ENCODE assay signal across 14 cellular contexts in the genomic region with DNA sequence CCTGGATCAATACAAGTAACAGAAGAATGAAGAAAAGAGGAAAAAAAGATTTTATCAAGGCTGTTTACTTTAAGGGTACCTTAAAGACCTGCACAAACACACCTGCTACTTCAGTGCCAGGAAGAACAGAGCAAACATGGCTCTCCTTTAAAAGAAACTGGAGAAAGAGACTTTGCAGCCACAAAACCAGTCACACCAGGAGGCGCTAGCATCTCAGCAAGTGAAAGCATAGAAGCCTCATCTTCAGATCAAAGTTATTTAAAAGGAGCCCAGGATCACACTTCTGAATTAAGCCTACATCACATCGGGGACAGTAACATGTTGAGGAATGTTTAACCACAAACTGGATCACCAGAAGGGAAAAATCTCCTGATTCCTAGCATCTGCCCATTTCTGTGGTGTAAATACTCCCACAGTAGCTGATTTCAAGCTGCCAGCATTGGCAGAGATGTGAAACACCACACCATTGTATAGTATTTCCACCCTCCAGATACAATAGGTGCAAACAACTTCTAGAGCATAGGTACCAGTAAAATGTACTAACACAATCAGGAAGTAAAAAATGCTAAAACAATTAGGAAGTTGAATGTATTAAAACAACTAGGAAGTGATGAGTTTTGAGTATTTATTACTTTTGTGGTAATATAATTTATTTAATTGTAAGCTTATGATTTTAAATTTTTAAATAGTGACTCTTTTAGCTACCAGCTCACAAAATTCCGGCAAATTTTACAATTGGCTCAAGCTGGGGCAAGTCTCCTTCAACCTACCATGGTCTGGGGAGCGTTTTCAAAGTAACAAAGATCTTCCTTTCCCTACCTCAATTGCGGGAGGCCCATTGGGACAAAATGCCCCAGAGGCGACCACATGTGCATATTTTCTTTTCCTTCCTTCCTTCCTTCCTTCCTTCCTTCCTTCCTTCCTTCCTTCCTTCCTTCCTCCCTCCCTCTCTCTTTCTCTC.
A peak's percentile ranks its signal among the peaks of the same experiment; 100 is the strongest.
DNase-seq lines count a peak whose midpoint lies in the region; ATAC-seq and TF ChIP-seq lines count a peak whose summit lies in the region.
"Had no signal": no experiment of that assay in that cellular context is flagged by ENCODE, and none has a peak within 500 bp of the region (broad histone marks: within the 10 kb centered on the region; RNA-seq: fewer than 3 reads in every experiment).

No MANE protein-coding gene starts in this region.

- H3K36me3 Mint-ChIP-seq in activated T-cell treated with anti-CD3 and anti-CD28 coated beads, Interleukin-2, amount 50 U/mL, for 4 hours (ENCODE audit: insufficient read depth), result no peaks in the 10 kb centered on the region
- no peaks in the 10 kb centered on the region for H3K36me3 Mint-ChIP-seq in activated T-cell treated with anti-CD3 and anti-CD28 coated beads, Interleukin-2, amount 50 U/mL, for 24 hours (ENCODE audit: low read depth)
- H3K36me3 Mint-ChIP-seq in progenitor cell of endocrine pancreas (ENCODE audit: insufficient read depth), result no peaks in the 10 kb centered on the region

- no peak overlapping the region for H3K27ac Mint-ChIP-seq in activated T-cell treated with anti-CD3 and anti-CD28 coated beads, Interleukin-2, amount 50 U/mL, for 24 hours
- peak overlapping the region; percentile 90 for H3K27ac Mint-ChIP-seq in progenitor cell of endocrine pancreas

- no peak for ATAC-seq in activated T-cell treated with anti-CD3 and anti-CD28 coated beads, Interleukin-2, amount 50 U/mL, for 4 hours

- peaks cover 2% of the 10 kb centered on the region for H3K27me3 Mint-ChIP-seq in activated T-cell treated with anti-CD3 and anti-CD28 coated beads, Interleukin-2, amount 50 U/mL, for 4 hours (ENCODE audit: low read depth)
- peaks cover 6% of the 10 kb centered on the region for H3K27me3 Mint-ChIP-seq in activated T-cell treated with anti-CD3 and anti-CD28 coated beads, Interleukin-2, amount 50 U/mL, for 24 hours
- peaks cover 5% of the 10 kb centered on the region for H3K27me3 Mint-ChIP-seq in progenitor cell of endocrine pancreas

- peak; percentile 13 for TF ChIP-seq CTCF in progenitor cell of endocrine pancreas (IDR thresholded peaks at IDR 0.05; ENCODE audit: unreplicated experiment)

- H3K9me3 Mint-ChIP-seq in activated T-cell treated with anti-CD3 and anti-CD28 coated beads, Interleukin-2, amount 50 U/mL, for 4 hours, result no peaks in the 10 kb centered on the region
- H3K9me3 Mint-ChIP-seq in activated T-cell treated with anti-CD3 and anti-CD28 coated beads, Interleukin-2, amount 50 U/mL, for 24 hours, result no peaks in the 10 kb centered on the region
- peaks cover 6% of the 10 kb centered on the region for H3K9me3 Mint-ChIP-seq in progenitor cell of endocrine pancreas (ENCODE audit: low read depth)

- peak; percentile 17 for DNase-seq in activated T-cell treated with anti-CD3 and anti-CD28 coated beads, Interleukin-2, amount 50 U/mL, for 4 hours
- DNase-seq in activated T-cell treated with anti-CD3 and anti-CD28 coated beads, Interleukin-2, amount 50 U/mL, for 24 hours, result no peak
- DNase-seq in Kasumi-1 (lab: John Stamatoyannopoulos, UW), result peak; percentile 33 to 52
- DNase-seq in activated CD4-positive, alpha-beta T cell treated with anti-CD3 and anti-CD28 coated beads, Interleukin-2, amount 50 U/mL, for 1 hour, result peak; percentile 20
- no peak for DNase-seq in progenitor cell of endocrine pancreas (ENCODE audit: low spot score, unreplicated experiment)
- no peak for DNase-seq in LoVo (ENCODE audit: low spot score)
- DNase-seq in iPS-NIHi11 (ENCODE audit: low spot score), result no peak
- DNase-seq in NCI-H526 treated with DMSO at 0.1 percent for 48 hours (lab: John Stamatoyannopoulos, UW), result no peak
- DNase-seq: activated gamma-delta T cell treated with Interleukin-2 at 50 U/mL for 16 hours; DMS79 treated with DMSO at 0.1 percent for 48 hours; IMR-90; NCI-H446 treated with DMSO at 0.1 percent for 48 hours; SHP77; stimulated activated CD4-positive, alpha-beta T cell treated with anti-CD3 and anti-CD28 coated beads, Interleukin-2, amount 100 ng/mL, for 24 hours had no signal

- H3K4me3 Mint-ChIP-seq in activated T-cell treated with anti-CD3 and anti-CD28 coated beads, Interleukin-2, amount 50 U/mL, for 4 hours, result no peak overlapping the region
- H3K4me3 Mint-ChIP-seq in activated T-cell treated with anti-CD3 and anti-CD28 coated beads, Interleukin-2, amount 50 U/mL, for 24 hours, result no peak overlapping the region
- no peak overlapping the region for H3K4me3 Mint-ChIP-seq in progenitor cell of endocrine pancreas (ENCODE audit: low read depth)

- H3K4me1 Mint-ChIP-seq in activated T-cell treated with anti-CD3 and anti-CD28 coated beads, Interleukin-2, amount 50 U/mL, for 4 hours (ENCODE audit: low read depth), result peaks cover 1% of the 10 kb centered on the region
- peaks cover 6% of the 10 kb centered on the region for H3K4me1 Mint-ChIP-seq in activated T-cell treated with anti-CD3 and anti-CD28 coated beads, Interleukin-2, amount 50 U/mL, for 24 hours (ENCODE audit: low read depth)
- peaks cover 15% of the 10 kb centered on the region for H3K4me1 Mint-ChIP-seq in progenitor cell of endocrine pancreas (ENCODE audit: low read depth)

Comparison
In these comparisons a context has a peak if more than half of its experiments do, and no peak if none do; other contexts are left out.
1. DNase-seq: peak in activated T-cell treated with anti-CD3 and anti-CD28 coated beads, Interleukin-2, amount 50 U/mL, for 4 hours (single experiment), Kasumi-1 (2 of 2) and activated CD4-positive, alpha-beta T cell treated with anti-CD3 and anti-CD28 coated beads, Interleukin-2, amount 50 U/mL, for 1 hour (single experiment); none in activated T-cell treated with anti-CD3 and anti-CD28 coated beads, Interleukin-2, amount 50 U/mL, for 24 hours (single experiment), progenitor cell of endocrine pancreas (single experiment), LoVo (single experiment), iPS-NIHi11 (single experiment) and NCI-H526 treated with DMSO at 0.1 percent for 48 hours (single experiment).